Comparison of ENCODE assay signal across 2 cellular contexts in the genomic region with DNA sequence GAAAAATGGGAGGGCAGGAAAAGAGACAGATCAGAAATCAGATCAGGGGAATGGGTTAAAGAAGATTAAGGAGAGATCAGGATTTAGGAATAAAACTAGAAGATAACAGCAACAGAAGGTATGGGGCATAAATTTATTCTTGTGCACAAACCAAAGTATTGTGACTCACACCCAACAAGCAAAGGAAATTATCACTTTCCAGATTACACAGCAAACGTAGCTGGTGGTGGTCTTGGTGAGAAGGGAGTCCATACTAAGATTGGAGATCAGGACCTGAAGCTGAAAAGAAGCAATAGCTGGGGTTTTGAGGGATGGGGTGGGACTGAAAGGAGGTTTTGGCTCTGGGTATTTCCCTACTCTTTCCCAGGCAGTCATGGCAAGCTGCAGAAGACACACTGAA.
TF ChIP-seq lines count a peak whose summit lies in the region.

No MANE protein-coding gene starts in this region.

TF ChIP-seq in GM23338, 12 proteins besides CTCF, POLR2A, EP300 and RAD21 (continues in another document):
- TF ChIP-seq STAT1 (IDR thresholded peaks at IDR 0.05; ENCODE audit: unreplicated experiment) = no peak
- no peak for TF ChIP-seq ZNF331 (CRISPR knock-in tag; IDR thresholded peaks at IDR 0.05; ENCODE audit: low read depth)
- TF ChIP-seq CREB1 (CRISPR knock-in tag; IDR thresholded peaks at IDR 0.05; ENCODE audit: low read depth) = no peak
- TF ChIP-seq, protein P1, sequence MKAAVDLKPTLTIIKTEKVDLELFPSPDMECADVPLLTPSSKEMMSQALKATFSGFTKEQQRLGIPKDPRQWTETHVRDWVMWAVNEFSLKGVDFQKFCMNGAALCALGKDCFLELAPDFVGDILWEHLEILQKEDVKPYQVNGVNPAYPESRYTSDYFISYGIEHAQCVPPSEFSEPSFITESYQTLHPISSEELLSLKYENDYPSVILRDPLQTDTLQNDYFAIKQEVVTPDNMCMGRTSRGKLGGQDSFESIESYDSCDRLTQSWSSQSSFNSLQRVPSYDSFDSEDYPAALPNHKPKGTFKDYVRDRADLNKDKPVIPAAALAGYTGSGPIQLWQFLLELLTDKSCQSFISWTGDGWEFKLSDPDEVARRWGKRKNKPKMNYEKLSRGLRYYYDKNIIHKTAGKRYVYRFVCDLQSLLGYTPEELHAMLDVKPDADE (IDR thresholded peaks at IDR 0.05) = no peak
- TF ChIP-seq, protein P2, sequence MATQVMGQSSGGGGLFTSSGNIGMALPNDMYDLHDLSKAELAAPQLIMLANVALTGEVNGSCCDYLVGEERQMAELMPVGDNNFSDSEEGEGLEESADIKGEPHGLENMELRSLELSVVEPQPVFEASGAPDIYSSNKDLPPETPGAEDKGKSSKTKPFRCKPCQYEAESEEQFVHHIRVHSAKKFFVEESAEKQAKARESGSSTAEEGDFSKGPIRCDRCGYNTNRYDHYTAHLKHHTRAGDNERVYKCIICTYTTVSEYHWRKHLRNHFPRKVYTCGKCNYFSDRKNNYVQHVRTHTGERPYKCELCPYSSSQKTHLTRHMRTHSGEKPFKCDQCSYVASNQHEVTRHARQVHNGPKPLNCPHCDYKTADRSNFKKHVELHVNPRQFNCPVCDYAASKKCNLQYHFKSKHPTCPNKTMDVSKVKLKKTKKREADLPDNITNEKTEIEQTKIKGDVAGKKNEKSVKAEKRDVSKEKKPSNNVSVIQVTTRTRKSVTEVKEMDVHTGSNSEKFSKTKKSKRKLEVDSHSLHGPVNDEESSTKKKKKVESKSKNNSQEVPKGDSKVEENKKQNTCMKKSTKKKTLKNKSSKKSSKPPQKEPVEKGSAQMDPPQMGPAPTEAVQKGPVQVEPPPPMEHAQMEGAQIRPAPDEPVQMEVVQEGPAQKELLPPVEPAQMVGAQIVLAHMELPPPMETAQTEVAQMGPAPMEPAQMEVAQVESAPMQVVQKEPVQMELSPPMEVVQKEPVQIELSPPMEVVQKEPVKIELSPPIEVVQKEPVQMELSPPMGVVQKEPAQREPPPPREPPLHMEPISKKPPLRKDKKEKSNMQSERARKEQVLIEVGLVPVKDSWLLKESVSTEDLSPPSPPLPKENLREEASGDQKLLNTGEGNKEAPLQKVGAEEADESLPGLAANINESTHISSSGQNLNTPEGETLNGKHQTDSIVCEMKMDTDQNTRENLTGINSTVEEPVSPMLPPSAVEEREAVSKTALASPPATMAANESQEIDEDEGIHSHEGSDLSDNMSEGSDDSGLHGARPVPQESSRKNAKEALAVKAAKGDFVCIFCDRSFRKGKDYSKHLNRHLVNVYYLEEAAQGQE (IDR thresholded peaks at IDR 0.05; ENCODE audit: unreplicated experiment) = no peak
- no peak for TF ChIP-seq EZH2 (IDR thresholded peaks at IDR 0.05; ENCODE audit: low read depth, unreplicated experiment)
- TF ChIP-seq JUNB (IDR thresholded peaks at IDR 0.05; ENCODE audit: unreplicated experiment) = no peak
- no peak for TF ChIP-seq EZH2phosphoT487 (IDR thresholded peaks at IDR 0.05; ENCODE audit: unreplicated experiment)
- TF ChIP-seq, protein P3, sequence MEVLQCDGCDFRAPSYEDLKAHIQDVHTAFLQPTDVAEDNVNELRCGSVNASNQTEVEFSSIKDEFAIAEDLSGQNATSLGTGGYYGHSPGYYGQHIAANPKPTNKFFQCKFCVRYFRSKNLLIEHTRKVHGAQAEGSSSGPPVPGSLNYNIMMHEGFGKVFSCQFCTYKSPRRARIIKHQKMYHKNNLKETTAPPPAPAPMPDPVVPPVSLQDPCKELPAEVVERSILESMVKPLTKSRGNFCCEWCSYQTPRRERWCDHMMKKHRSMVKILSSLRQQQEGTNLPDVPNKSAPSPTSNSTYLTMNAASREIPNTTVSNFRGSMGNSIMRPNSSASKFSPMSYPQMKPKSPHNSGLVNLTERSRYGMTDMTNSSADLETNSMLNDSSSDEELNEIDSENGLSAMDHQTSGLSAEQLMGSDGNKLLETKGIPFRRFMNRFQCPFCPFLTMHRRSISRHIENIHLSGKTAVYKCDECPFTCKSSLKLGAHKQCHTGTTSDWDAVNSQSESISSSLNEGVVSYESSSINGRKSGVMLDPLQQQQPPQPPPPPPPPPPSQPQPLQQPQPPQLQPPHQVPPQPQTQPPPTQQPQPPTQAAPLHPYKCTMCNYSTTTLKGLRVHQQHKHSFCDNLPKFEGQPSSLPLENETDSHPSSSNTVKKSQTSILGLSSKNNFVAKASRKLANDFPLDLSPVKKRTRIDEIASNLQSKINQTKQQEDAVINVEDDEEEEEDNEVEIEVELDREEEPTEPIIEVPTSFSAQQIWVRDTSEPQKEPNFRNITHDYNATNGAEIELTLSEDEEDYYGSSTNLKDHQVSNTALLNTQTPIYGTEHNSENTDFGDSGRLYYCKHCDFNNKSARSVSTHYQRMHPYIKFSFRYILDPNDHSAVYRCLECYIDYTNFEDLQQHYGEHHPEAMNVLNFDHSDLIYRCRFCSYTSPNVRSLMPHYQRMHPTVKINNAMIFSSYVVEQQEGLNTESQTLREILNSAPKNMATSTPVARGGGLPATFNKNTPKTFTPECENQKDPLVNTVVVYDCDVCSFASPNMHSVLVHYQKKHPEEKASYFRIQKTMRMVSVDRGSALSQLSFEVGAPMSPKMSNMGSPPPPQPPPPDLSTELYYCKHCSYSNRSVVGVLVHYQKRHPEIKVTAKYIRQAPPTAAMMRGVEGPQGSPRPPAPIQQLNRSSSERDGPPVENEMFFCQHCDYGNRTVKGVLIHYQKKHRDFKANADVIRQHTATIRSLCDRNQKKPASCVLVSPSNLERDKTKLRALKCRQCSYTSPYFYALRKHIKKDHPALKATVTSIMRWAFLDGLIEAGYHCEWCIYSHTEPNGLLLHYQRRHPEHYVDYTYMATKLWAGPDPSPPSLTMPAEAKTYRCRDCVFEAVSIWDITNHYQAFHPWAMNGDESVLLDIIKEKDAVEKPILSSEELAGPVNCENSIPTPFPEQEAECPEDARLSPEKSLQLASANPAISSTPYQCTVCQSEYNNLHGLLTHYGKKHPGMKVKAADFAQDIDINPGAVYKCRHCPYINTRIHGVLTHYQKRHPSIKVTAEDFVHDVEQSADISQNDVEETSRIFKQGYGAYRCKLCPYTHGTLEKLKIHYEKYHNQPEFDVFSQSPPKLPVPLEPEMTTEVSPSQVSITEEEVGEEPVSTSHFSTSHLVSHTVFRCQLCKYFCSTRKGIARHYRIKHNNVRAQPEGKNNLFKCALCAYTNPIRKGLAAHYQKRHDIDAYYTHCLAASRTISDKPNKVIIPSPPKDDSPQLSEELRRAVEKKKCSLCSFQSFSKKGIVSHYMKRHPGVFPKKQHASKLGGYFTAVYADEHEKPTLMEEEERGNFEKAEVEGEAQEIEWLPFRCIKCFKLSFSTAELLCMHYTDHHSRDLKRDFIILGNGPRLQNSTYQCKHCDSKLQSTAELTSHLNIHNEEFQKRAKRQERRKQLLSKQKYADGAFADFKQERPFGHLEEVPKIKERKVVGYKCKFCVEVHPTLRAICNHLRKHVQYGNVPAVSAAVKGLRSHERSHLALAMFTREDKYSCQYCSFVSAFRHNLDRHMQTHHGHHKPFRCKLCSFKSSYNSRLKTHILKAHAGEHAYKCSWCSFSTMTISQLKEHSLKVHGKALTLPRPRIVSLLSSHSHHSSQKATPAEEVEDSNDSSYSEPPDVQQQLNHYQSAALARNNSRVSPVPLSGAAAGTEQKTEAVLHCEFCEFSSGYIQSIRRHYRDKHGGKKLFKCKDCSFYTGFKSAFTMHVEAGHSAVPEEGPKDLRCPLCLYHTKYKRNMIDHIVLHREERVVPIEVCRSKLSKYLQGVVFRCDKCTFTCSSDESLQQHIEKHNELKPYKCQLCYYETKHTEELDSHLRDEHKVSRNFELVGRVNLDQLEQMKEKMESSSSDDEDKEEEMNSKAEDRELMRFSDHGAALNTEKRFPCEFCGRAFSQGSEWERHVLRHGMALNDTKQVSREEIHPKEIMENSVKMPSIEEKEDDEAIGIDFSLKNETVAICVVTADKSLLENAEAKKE (CRISPR knock-in tag; IDR thresholded peaks at IDR 0.05) = no peak
- TF ChIP-seq NANOG (IDR thresholded peaks at IDR 0.05; ENCODE audit: borderline replicate concordance) = no peak

TF ChIP-seq in GM12878, 131 proteins besides CTCF, POLR2A, EP300 and RAD21:
- TF ChIP-seq HDGF (IDR thresholded peaks at IDR 0.05) (peak; percentile 4; the same call in 1 of the 2 replicates), NFXL1 (IDR thresholded peaks at IDR 0.05; ENCODE audit: borderline replicate concordance) (no peak), RUNX3 (IDR thresholded peaks at IDR 0.05; ENCODE audit: low read length) (0 out of 2 replicates have a peak, but pooled peaks have one; percentile 4), KLF5 (IDR thresholded peaks at IDR 0.05; ENCODE audit: partially characterized antibody) (no peak)
TF ChIP-seq in GM12878: peak in this region for 2.
